ENCODE assay signal across 18 cellular contexts in the genomic region with DNA sequence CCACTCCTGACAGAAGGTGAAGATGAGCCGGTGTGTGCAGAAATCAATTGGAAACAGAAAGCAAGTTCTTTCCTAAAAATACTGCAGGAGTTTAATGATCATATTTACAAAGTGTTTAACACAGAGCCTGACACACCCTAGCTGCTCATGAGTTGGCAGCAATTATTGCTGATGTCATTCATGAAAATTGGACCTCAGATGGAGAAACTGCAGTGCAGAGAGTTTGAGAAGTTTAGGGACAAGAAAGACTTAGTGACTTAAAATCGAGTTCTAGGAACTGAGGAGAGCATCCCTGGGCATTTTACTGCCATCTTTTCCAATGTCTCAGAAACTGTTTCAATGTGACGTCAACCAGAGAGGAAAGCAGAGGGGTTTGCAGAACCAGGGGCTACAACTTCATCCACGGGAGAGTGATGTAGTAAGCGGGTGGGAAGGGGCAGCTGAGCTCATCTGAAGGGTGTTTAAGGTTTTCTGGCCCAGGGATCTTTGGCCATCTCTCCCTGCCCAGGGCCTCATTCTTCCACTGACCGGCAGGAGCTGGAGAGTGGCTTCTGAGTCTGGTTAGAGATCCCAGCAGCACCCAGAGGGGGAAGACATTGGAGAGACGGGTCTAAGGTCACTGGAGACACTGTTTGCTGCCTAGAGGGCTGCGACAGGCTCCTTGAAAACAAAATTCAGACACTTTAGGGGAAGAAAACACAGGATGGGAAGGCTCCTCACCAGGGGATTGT. TPM values are rescaled to one million over a fixed set of nuclear protein-coding genes. Genes with fewer than 3 reads are reported as not detected.
DNase-seq lines count a peak whose midpoint lies in the region; ATAC-seq and TF ChIP-seq lines count a peak whose summit lies in the region.
"Had no signal": no experiment of that assay in that cellular context is flagged by ENCODE, and none has a peak within 500 bp of the region (broad histone marks: within the 10 kb centered on the region; RNA-seq: fewer than 3 reads in every experiment).

No MANE protein-coding gene starts in this region.

- in situ Hi-C loops in GM23248 (cut with MboI) (no loop called here), brain microvascular endothelial cell (cut with HindIII; ENCODE audit: low pct_ligation_motif_present, low sequenced_read_pairs) (no loop called here)

- H3K27me3 ChIP-seq in BLaER1 (no peaks in the 10 kb centered on the region), GM23248 (replicated peaks; ENCODE audit: insufficient read depth) (peaks cover 20% of the 10 kb centered on the region), brain microvascular endothelial cell (replicated peaks) (peaks cover 47% of the 10 kb centered on the region)

- H3K36me3 ChIP-seq in BLaER1 (no peaks in the 10 kb centered on the region), GM23248 (ENCODE audit: low read depth) (no peaks in the 10 kb centered on the region), mucosa of descending colon (ENCODE audit: low read depth) (no peaks in the 10 kb centered on the region), brain microvascular endothelial cell (replicated peaks) (no peaks in the 10 kb centered on the region)

- WGBS in GM23248 (ENCODE audit: low coverage in 1 of 2, low lambda C conversion rate in 2 of 2, missing lambda C conversion rate in 2 of 2), 2 experiments, result 9 to 10% methylated on average over 8 of the region's 8 CpGs

- H3K4me2 ChIP-seq in BLaER1 (peak overlapping the region; percentile 73), GM23248 (ENCODE audit: unreplicated experiment) (no peak overlapping the region)

- H3K4me3 ChIP-seq in BLaER1, result no peak overlapping the region
- H3K4me3 ChIP-seq in GM23248, result no peak overlapping the region
- no peak overlapping the region for H3K4me3 ChIP-seq in mucosa of descending colon
- H3K4me3 ChIP-seq in brain microvascular endothelial cell (ENCODE audit: low read depth, low read length), result no peak overlapping the region

- H3K9ac ChIP-seq in BLaER1 (peak overlapping the region; percentile 49), GM23248 (no peak overlapping the region)

- H3F3A ChIP-seq in GM23248 (ENCODE audit: insufficient read depth), result no peaks in the 10 kb centered on the region

- TF ChIP-seq CTCF in mucosa of descending colon (IDR thresholded peaks at IDR 0.05) (no peak), brain microvascular endothelial cell (IDR thresholded peaks at IDR 0.05; ENCODE audit: low read depth, low read length, missing control alignments) (no peak)

- peak overlapping the region; percentile 7 for H3K27ac Mint-ChIP-seq in central memory CD8-positive, alpha-beta T cell (ENCODE audit: low read depth)
- H3K27ac Mint-ChIP-seq: HFFc6 had no signal

- no peaks in the 10 kb centered on the region for H3K79me2 ChIP-seq in GM23248 (ENCODE audit: insufficient read depth)

- H3K4me1 Mint-ChIP-seq in central memory CD8-positive, alpha-beta T cell, result peaks cover 68% of the 10 kb centered on the region

- intact Hi-C loops in mucosa of descending colon (cut with DNase I, micrococcal nuclease), result no loop called here

- peaks cover 93% of the 10 kb centered on the region for H3K4me1 ChIP-seq in BLaER1
- no peaks in the 10 kb centered on the region for H3K4me1 ChIP-seq in GM23248 (ENCODE audit: insufficient read depth)
- H3K4me1 ChIP-seq in mucosa of descending colon (ENCODE audit: low read depth), result peaks cover 7% of the 10 kb centered on the region

- peaks cover 6% of the 10 kb centered on the region for H3K9me3 Mint-ChIP-seq in central memory CD8-positive, alpha-beta T cell
- H3K9me3 Mint-ChIP-seq: HFFc6 had no signal

- H3K36me3 Mint-ChIP-seq in central memory CD8-positive, alpha-beta T cell (ENCODE audit: insufficient read depth), result no peaks in the 10 kb centered on the region

- H3K27me3 Mint-ChIP-seq in central memory CD8-positive, alpha-beta T cell, result no peaks in the 10 kb centered on the region

- H3K9me3 ChIP-seq in BLaER1 (no peaks in the 10 kb centered on the region), GM23248 (ENCODE audit: low read depth) (no peaks in the 10 kb centered on the region), mucosa of descending colon (no peaks in the 10 kb centered on the region)

- no peak for ATAC-seq in central memory CD8-positive, alpha-beta T cell (replicated peaks; ENCODE audit: extremely low read depth, poor library complexity, severe bottlenecking)
- ATAC-seq in mucosa of descending colon (peak; percentile 23), HG03439 (IDR thresholded peaks at IDR 0.05; ENCODE audit: unreplicated experiment) (no peak), GM19351 (IDR thresholded peaks at IDR 0.05; ENCODE audit: unreplicated experiment) (no peak)
- ATAC-seq: left colon had no signal

- H3K4me3 Mint-ChIP-seq in central memory CD8-positive, alpha-beta T cell, result no peak overlapping the region
- H3K4me3 Mint-ChIP-seq: HFFc6 had no signal

- H3K9me2 ChIP-seq in GM23248 (ENCODE audit: insufficient read depth), result no peaks in the 10 kb centered on the region

- no peaks in the 10 kb centered on the region for H4K20me1 ChIP-seq in BLaER1
- no peaks in the 10 kb centered on the region for H4K20me1 ChIP-seq in GM23248 (ENCODE audit: insufficient read depth)

- peak; percentile 43 for DNase-seq in GM23248
- DNase-seq in central memory CD8-positive, alpha-beta T cell (ENCODE audit: low spot score in 2 of 2), result no peak
- no peak for DNase-seq in mucosa of descending colon
- no peak for DNase-seq in occipital lobe (lab: John Stamatoyannopoulos, UW)
- no peak for DNase-seq in brain microvascular endothelial cell
- DNase-seq: cortex of kidney, HFFc6, hippocampal formation, left colon, NCI-H1092, T1000 had no signal

- no peak overlapping the region for H2AFZ ChIP-seq in GM23248

- H3K27ac ChIP-seq in BLaER1, result peak overlapping the region; percentile 83
- H3K27ac ChIP-seq in GM23248, result no peak overlapping the region
- no peak overlapping the region for H3K27ac ChIP-seq in brain microvascular endothelial cell

RNA-seq across cellular contexts. Expression of a gene that starts 21.1 kb away (rescaled TPM):
- not detected in 2 replicates for total RNA-seq in GM23248 (2014; rRNA removed; shearing (Covaris generic))
- not detected in 2 replicates for polyA plus RNA-seq in GM23248 (2016; fragmentation: Nextera tagmentation; extraction: Ambion mirVana)
- 10 to 100 TPM; 14.1 to 32.8 (median 16.1) TPM for total RNA-seq in mucosa of descending colon
- not detected for total RNA-seq in occipital lobe
- total RNA-seq: astrocyte, epithelial cell of proximal tubule, HFFc6, myocyte, pulmonary artery endothelial cell had no signal

Comparison
In these comparisons a context has a peak if more than half of its experiments do, and no peak if none do; other contexts are left out.
1. RNA of a gene that starts 21.1 kb away (total RNA-seq): 14.1 to 32.8 TPM in mucosa of descending colon; not detected in GM23248 and not detected in occipital lobe (single experiment); every median in the first group is over 10 times any median in the second.